Comparison of ENCODE assay signal across 28 cellular contexts in the genomic region with DNA sequence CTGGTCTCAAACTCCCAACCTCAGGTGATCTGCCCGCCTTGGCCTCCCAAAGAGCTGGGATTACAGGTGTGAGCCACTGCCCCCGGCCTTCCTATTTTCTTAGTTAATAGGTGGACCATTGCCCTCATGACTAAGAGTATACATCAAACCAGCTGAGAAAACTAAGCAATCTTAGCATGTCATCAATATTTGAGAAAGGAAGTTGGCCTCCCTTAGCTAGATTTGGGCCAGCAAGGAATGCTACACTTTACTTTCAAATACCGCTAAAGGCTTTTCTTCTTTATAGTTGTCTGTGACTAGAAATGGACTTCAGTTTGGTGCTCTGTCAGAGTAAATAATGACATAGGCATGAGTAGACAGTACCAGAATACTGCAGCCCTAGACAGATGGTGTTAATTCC.
"Had no signal": no experiment of that assay in that cellular context is flagged by ENCODE, and none has a peak within 500 bp of the region (broad histone marks: within the 10 kb centered on the region; RNA-seq: fewer than 3 reads in every experiment).

No MANE protein-coding gene starts in this region.

- H3K36me3 Mint-ChIP-seq: activated naive CD8-positive, alpha-beta T cell; brain had no signal

- H3K27me3 ChIP-seq: breast epithelium, esophagus squamous epithelium, gastroesophageal sphincter, heart right ventricle, hepatocyte had no signal

- H3K27ac ChIP-seq: breast epithelium, coronary artery, esophagus squamous epithelium, gastroesophageal sphincter, heart right ventricle, hepatocyte had no signal

- H3K27ac Mint-ChIP-seq: activated CD4-positive, alpha-beta memory T cell treated with anti-CD3 and anti-CD28 coated beads, Interleukin-2, amount 10 ng/mL, durations not matched to agents 7 days and 5 days; activated CD4-positive, alpha-beta T cell treated with anti-CD3 and anti-CD28 coated beads, Interleukin-2, amount 10 ng/mL, durations not matched to agents 7 days and 5 days; activated naive CD8-positive, alpha-beta T cell; activated T-cell treated with anti-CD3 and anti-CD28 coated beads, Interleukin-2, amount 50 U/mL, for 24 hours; activated T-cell treated with anti-CD3 and anti-CD28 coated beads, Interleukin-2, amount 50 U/mL, for 72 hours; brain; dendritic cell treated with granulocyte-macrophage colony-stimulating factor and Interleukin-4, amounts not matched to agents 40 ng/mL and 50 ng/mL, for 4 days; effector memory CD8-positive, alpha-beta T cell had no signal

- H3K4me1 ChIP-seq: breast epithelium, gastroesophageal sphincter had no signal

- H3K4me3 Mint-ChIP-seq: activated CD4-positive, alpha-beta memory T cell treated with anti-CD3 and anti-CD28 coated beads, Interleukin-2, amount 10 ng/mL, durations not matched to agents 7 days and 5 days; activated CD4-positive, alpha-beta T cell treated with anti-CD3 and anti-CD28 coated beads, Interleukin-2, amount 10 ng/mL, durations not matched to agents 7 days and 5 days; activated naive CD8-positive, alpha-beta T cell; activated T-cell treated with anti-CD3 and anti-CD28 coated beads, Interleukin-2, amount 50 U/mL, for 24 hours; activated T-cell treated with anti-CD3 and anti-CD28 coated beads, Interleukin-2, amount 50 U/mL, for 72 hours; brain; central memory CD8-positive, alpha-beta T cell; dendritic cell treated with granulocyte-macrophage colony-stimulating factor and Interleukin-4, amounts not matched to agents 40 ng/mL and 50 ng/mL, for 4 days; effector memory CD8-positive, alpha-beta T cell had no signal

- H3K9me3 ChIP-seq: breast epithelium, esophagus squamous epithelium, gastroesophageal sphincter, heart right ventricle had no signal

- H3K4me1 Mint-ChIP-seq: activated CD4-positive, alpha-beta memory T cell treated with anti-CD3 and anti-CD28 coated beads, Interleukin-2, amount 10 ng/mL, durations not matched to agents 7 days and 5 days; activated CD4-positive, alpha-beta T cell treated with anti-CD3 and anti-CD28 coated beads, Interleukin-2, amount 10 ng/mL, durations not matched to agents 7 days and 5 days; central memory CD8-positive, alpha-beta T cell had no signal

- H3K9me3 Mint-ChIP-seq: activated CD4-positive, alpha-beta memory T cell treated with anti-CD3 and anti-CD28 coated beads, Interleukin-2, amount 10 ng/mL, durations not matched to agents 7 days and 5 days; activated CD4-positive, alpha-beta T cell treated with anti-CD3 and anti-CD28 coated beads, Interleukin-2, amount 10 ng/mL, durations not matched to agents 7 days and 5 days; activated T-cell treated with anti-CD3 and anti-CD28 coated beads, Interleukin-2, amount 50 U/mL, for 24 hours; activated T-cell treated with anti-CD3 and anti-CD28 coated beads, Interleukin-2, amount 50 U/mL, for 72 hours; brain; central memory CD8-positive, alpha-beta T cell; dendritic cell treated with granulocyte-macrophage colony-stimulating factor and Interleukin-4, amounts not matched to agents 40 ng/mL and 50 ng/mL, for 4 days; effector memory CD8-positive, alpha-beta T cell had no signal

- DNase-seq: activated CD4-positive, alpha-beta memory T cell treated with anti-CD3 and anti-CD28 coated beads, Interleukin-2, amount 10 ng/mL, durations not matched to agents 7 days and 5 days; activated CD4-positive, alpha-beta T cell treated with anti-CD3 and anti-CD28 coated beads for 1 hour; activated CD4-positive, alpha-beta T cell treated with anti-CD3 and anti-CD28 coated beads for 4 hours; activated CD4-positive, alpha-beta T cell treated with anti-CD3 and anti-CD28 coated beads, Interleukin-2, amount 10 ng/mL, durations not matched to agents 7 days and 5 days; activated CD4-positive, alpha-beta T cell treated with anti-CD3 and anti-CD28 coated beads, Interleukin-2, amount 50 U/mL, for 4 hours; activated CD8-positive, alpha-beta memory T cell treated with anti-CD3 and anti-CD28 coated beads, Interleukin-2, amount 50 U/mL, for 48 hours; activated gamma-delta T cell; activated naive CD4-positive, alpha-beta T cell; activated naive CD4-positive, alpha-beta T cell treated with anti-CD3 and anti-CD28 coated beads, Interleukin-2, amount 50 U/mL, for 16 hours; activated T-cell treated with anti-CD3 and anti-CD28 coated beads for 4 hours; activated T-cell treated with anti-CD3 and anti-CD28 coated beads, Interleukin-2, amount 50 U/mL, for 24 hours; activated T-cell treated with anti-CD3 and anti-CD28 coated beads, Interleukin-2, amount 50 U/mL, for 72 hours; amniotic stem cell; anterior cingulate cortex; effector CD4-positive, alpha-beta T cell; effector memory CD8-positive, alpha-beta T cell; esophagus squamous epithelium; foreskin melanocyte; heart right ventricle; T-helper 2 cell had no signal

- H3K4me3 ChIP-seq: breast epithelium, coronary artery, esophagus squamous epithelium, gastroesophageal sphincter, heart right ventricle, hepatocyte had no signal

- H3K27me3 Mint-ChIP-seq: brain had no signal

- H3K36me3 ChIP-seq: breast epithelium, esophagus squamous epithelium, gastroesophageal sphincter, heart right ventricle had no signal

- ATAC-seq: effector memory CD8-positive, alpha-beta T cell; gastroesophageal sphincter; heart right ventricle had no signal
